ENCODE assay signal across 12 cellular contexts in genomic region chr10:97718178-97718577, GRCh38. TPM values are rescaled to one million over a fixed set of nuclear protein-coding genes. Genes with fewer than 3 reads are reported as not detected.
DNase-seq lines count a peak whose midpoint lies in the region; ATAC-seq and TF ChIP-seq lines count a peak whose summit lies in the region.
"Had no signal": no experiment of that assay in that cellular context is flagged by ENCODE, and none has a peak within 500 bp of the region (broad histone marks: within the 10 kb centered on the region; RNA-seq: fewer than 3 reads in every experiment).

No MANE protein-coding gene starts in this region.

- in situ Hi-C loops in G401 (cut with HindIII; ENCODE audit: low sequenced_read_pairs) = no loop called here

- H3K27me3 Mint-ChIP-seq in endothelial cell (ENCODE audit: unreplicated experiment) = peaks cover 8% of the 10 kb centered on the region

- no peak for ATAC-seq in GM19463 (IDR thresholded peaks at IDR 0.05; ENCODE audit: unreplicated experiment)
- no peak for ATAC-seq in left ventricle myocardium superior
- ATAC-seq: naive thymus-derived CD8-positive, alpha-beta T cell had no signal

- no peak for TF ChIP-seq CTCF in endothelial cell (IDR thresholded peaks at IDR 0.05; ENCODE audit: unreplicated experiment)

- intact Hi-C loops in head of caudate nucleus (cut with DNase I) = no loop called here
- intact Hi-C loops in left ventricle myocardium superior (cut with micrococcal nuclease) = no loop called here

- no peaks in the 10 kb centered on the region for H3K9me3 Mint-ChIP-seq in endothelial cell (ENCODE audit: unreplicated experiment)
- H3K9me3 Mint-ChIP-seq: activated CD4-positive, alpha-beta memory T cell treated with anti-CD3 and anti-CD28 coated beads, Interleukin-2, amount 10 ng/mL, durations not matched to agents 7 days and 5 days; naive thymus-derived CD8-positive, alpha-beta T cell had no signal

- no peak overlapping the region for H3K27ac Mint-ChIP-seq in endothelial cell (ENCODE audit: unreplicated experiment)
- H3K27ac Mint-ChIP-seq: activated CD4-positive, alpha-beta memory T cell treated with anti-CD3 and anti-CD28 coated beads, Interleukin-2, amount 10 ng/mL, durations not matched to agents 7 days and 5 days; naive thymus-derived CD8-positive, alpha-beta T cell had no signal

- peaks cover 28% of the 10 kb centered on the region for H3K4me1 Mint-ChIP-seq in endothelial cell (ENCODE audit: unreplicated experiment)

- DNase-seq in G401 (ENCODE audit: low spot score) = peak; percentile 30
- DNase-seq in SW480 (ENCODE audit: low spot score) = peak; percentile 19
- peak in 40 of 42 donors; percentile 12 to 88 (median 64) for DNase-seq in head of caudate nucleus
- DNase-seq in retina = peak; percentile 26
- no peak for DNase-seq in NCI-H2227 (lab: John Stamatoyannopoulos, UW; ENCODE audit: unreplicated experiment)
- no peak for DNase-seq in endothelial cell (ENCODE audit: low spot score)
- DNase-seq in left ventricle myocardium superior = no peak
- DNase-seq: activated CD4-positive, alpha-beta memory T cell treated with anti-CD3 and anti-CD28 coated beads, Interleukin-2, amount 10 ng/mL, durations not matched to agents 7 days and 5 days; amniotic stem cell; naive thymus-derived CD8-positive, alpha-beta T cell; NK-92 treated with Interleukin-12 subunit alpha and Interleukin-12 subunit beta, amount 100 ng/mL, for 24 hours had no signal

- H3K4me3 Mint-ChIP-seq in endothelial cell (ENCODE audit: unreplicated experiment) = no peak overlapping the region
- H3K4me3 Mint-ChIP-seq: activated CD4-positive, alpha-beta memory T cell treated with anti-CD3 and anti-CD28 coated beads, Interleukin-2, amount 10 ng/mL, durations not matched to agents 7 days and 5 days; naive thymus-derived CD8-positive, alpha-beta T cell had no signal

- H3K36me3 Mint-ChIP-seq in endothelial cell (ENCODE audit: low read depth, unreplicated experiment) = peaks cover 15% of the 10 kb centered on the region
- H3K36me3 Mint-ChIP-seq: naive thymus-derived CD8-positive, alpha-beta T cell had no signal

RNA-seq across cellular contexts. Expression of gene MARVELD1, which starts 4.6 kb away (rescaled TPM):
- total RNA-seq in G401 (2014; rRNA removed; shearing (Covaris generic)) = 35.0 and 61.1 TPM in 2 replicates
- 21.0 TPM for total RNA-seq in endothelial cell (ENCODE audit: unreplicated experiment)
- total RNA-seq in left ventricle myocardium superior = 7.1 TPM

RNA-seq across cellular contexts. Expression of gene ZFYVE27, which starts 18.8 kb away (rescaled TPM):
- 21.8 and 24.8 TPM in 2 replicates for total RNA-seq in G401 (2014; rRNA removed; shearing (Covaris generic))
- total RNA-seq in endothelial cell (ENCODE audit: unreplicated experiment) (19.2 TPM), left ventricle myocardium superior (13.7 TPM)

RNA-seq across cellular contexts. Expression of gene AVPI1, which starts 31.1 kb away (rescaled TPM):
- 19.1 and 24.4 TPM in 2 replicates for total RNA-seq in G401 (2014; rRNA removed; shearing (Covaris generic))
- total RNA-seq in endothelial cell (ENCODE audit: unreplicated experiment) = 0.67 TPM
- total RNA-seq in left ventricle myocardium superior = 8.9 TPM

RNA-seq across cellular contexts. Expression of gene SFRP5, which starts 53.6 kb away (rescaled TPM):
- not detected in 2 replicates for total RNA-seq in G401 (2014; rRNA removed; shearing (Covaris generic))
- total RNA-seq in endothelial cell (ENCODE audit: unreplicated experiment) (3.5 TPM), left ventricle myocardium superior (1.3 TPM)
- total RNA-seq: activated CD4-positive, alpha-beta memory T cell treated with anti-CD3 and anti-CD28 coated beads, Interleukin-2, amount 10 ng/mL, durations not matched to agents 7 days and 5 days had no signal

Comparison
In these comparisons a context has a peak if more than half of its experiments do, and no peak if none do; other contexts are left out.
1. DNase-seq: peak in G401 (single experiment), SW480 (single experiment), head of caudate nucleus (40 of 42) and retina (single experiment); none in NCI-H2227 (single experiment), endothelial cell (single experiment) and left ventricle myocardium superior (single experiment).